19 cellular contexts compared by ENCODE assay signal in the genomic region with DNA sequence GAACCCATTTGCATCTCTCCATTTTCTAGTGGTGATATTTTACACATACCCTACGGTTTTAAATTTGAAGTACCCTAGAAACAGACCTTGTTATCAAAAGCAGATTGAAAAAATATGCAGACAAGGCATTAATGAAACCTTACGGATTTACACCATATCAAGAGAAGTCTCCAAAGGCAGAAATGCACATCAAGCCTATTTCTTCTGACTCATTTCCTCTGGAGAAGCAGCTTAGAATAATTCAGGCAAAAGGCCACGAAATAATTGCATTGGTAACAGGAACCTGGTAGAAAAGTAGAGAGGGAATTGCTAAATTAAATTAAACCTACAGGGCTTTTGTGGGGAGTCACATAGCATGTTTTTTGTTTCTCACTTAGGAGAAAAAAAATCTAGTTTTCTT. TPM values are rescaled to one million over a fixed set of nuclear protein-coding genes. Genes with fewer than 3 reads are reported as not detected.
DNase-seq lines count a peak whose midpoint lies in the region; ATAC-seq and TF ChIP-seq lines count a peak whose summit lies in the region.
"Had no signal": no experiment of that assay in that cellular context is flagged by ENCODE, and none has a peak within 500 bp of the region (broad histone marks: within the 10 kb centered on the region; RNA-seq: fewer than 3 reads in every experiment).

No MANE protein-coding gene starts in this region.

- peaks cover under 1 to 22% of the 10 kb centered on the region in 2 experiments; a peak in 3 of 4 replicates for H3K4me1 ChIP-seq in HCT116 (ENCODE audit: control insufficient read depth in 1 of 2, insufficient read depth in 2 of 2, low read length in 2 of 2)
- H3K4me1 ChIP-seq in SK-N-SH (ENCODE audit: control insufficient read depth in 1 of 2, insufficient read depth in 2 of 2, low read depth in 1 of 2, low read length in 1 of 2) = peaks cover 7 to 29% of the 10 kb centered on the region in 2 experiments
- H3K4me1 ChIP-seq: lower lobe of right lung, neural progenitor cell had no signal

- H3K27ac Mint-ChIP-seq in activated CD8-positive, alpha-beta T cell treated with anti-CD3 and anti-CD28 coated beads for 36 hours = no peak overlapping the region
- no peak overlapping the region; the same call in 1 of the 2 replicates for H3K27ac Mint-ChIP-seq in WTC11
- H3K27ac Mint-ChIP-seq: activated B cell treated with CpG ODN at 0.5 μM for 24 hours; activated T-cell treated with anti-CD3 and anti-CD28 coated beads, Interleukin-2, amount 50 U/mL, for 24 hours; neural progenitor cell had no signal

- H3K9me3 Mint-ChIP-seq in activated CD8-positive, alpha-beta T cell treated with anti-CD3 and anti-CD28 coated beads for 36 hours = no peaks in the 10 kb centered on the region
- H3K9me3 Mint-ChIP-seq in WTC11 = 0 out of 2 replicates have a peak, but pooled peaks cover 4% of the 10 kb centered on the region
- H3K9me3 Mint-ChIP-seq: activated T-cell treated with anti-CD3 and anti-CD28 coated beads, Interleukin-2, amount 50 U/mL, for 24 hours; neural progenitor cell had no signal

- peaks cover 25% of the 10 kb centered on the region for H3F3A ChIP-seq in SK-N-SH (replicated peaks; ENCODE audit: insufficient read depth)

- no peaks in the 10 kb centered on the region for H3K27me3 ChIP-seq in HCT116 (ENCODE audit: insufficient read depth, low read length)
- H3K27me3 ChIP-seq in SK-N-SH (ENCODE audit: insufficient read depth) = no peaks in the 10 kb centered on the region
- H3K27me3 ChIP-seq: hepatocyte, neural progenitor cell, tibial nerve had no signal

- no peaks in the 10 kb centered on the region for H3K79me2 ChIP-seq in HCT116 (ENCODE audit: insufficient read depth, low read length)
- no peaks in the 10 kb centered on the region for H3K79me2 ChIP-seq in SK-N-SH (ENCODE audit: insufficient read depth)
- H3K79me2 ChIP-seq: hepatocyte had no signal

- H3K27me3 Mint-ChIP-seq in activated CD8-positive, alpha-beta T cell treated with anti-CD3 and anti-CD28 coated beads for 36 hours = no peaks in the 10 kb centered on the region
- H3K27me3 Mint-ChIP-seq in WTC11 (ENCODE audit: low read depth) = no peaks in the 10 kb centered on the region
- H3K27me3 Mint-ChIP-seq: activated B cell treated with CpG ODN at 0.5 μM for 24 hours; activated T-cell treated with anti-CD3 and anti-CD28 coated beads, Interleukin-2, amount 50 U/mL, for 24 hours had no signal

- H3K9ac ChIP-seq in HCT116 (ENCODE audit: low read length) (no peak overlapping the region), SK-N-SH (peak overlapping the region; percentile 17; the same call in 1 of the 2 replicates)
- H3K9ac ChIP-seq: neural progenitor cell had no signal

- H3K27ac ChIP-seq in HCT116 (ENCODE audit: low read depth, low read length) (no peak overlapping the region), SK-N-SH (ENCODE audit: low read depth in 2 of 2, low read length in 1 of 2) (peak overlapping the region; percentile 68 to 79)
- H3K27ac ChIP-seq: hepatocyte, lower lobe of right lung, neural progenitor cell, tibial nerve had no signal

- WGBS in SK-N-SH (ENCODE audit: low lambda C conversion rate) = 19% methylated on average over 3 of the region's 3 CpGs

- TF ChIP-seq CTCF in HCT116 (IDR thresholded peaks at IDR 0.05 in 2 of 3, conservative IDR thresholded peaks at IDR 0.05 in 1 of 3; ENCODE audit: borderline replicate concordance in 1 of 3, insufficient read depth in 1 of 3, low read depth in 2 of 3, low read length in 2 of 3) (no peak), SK-N-SH (IDR thresholded peaks at IDR 0.05) (no peak), fibroblast of mammary gland (conservative IDR thresholded peaks at IDR 0.05; ENCODE audit: control insufficient read depth, insufficient read depth, low read depth, low read length) (no peak), WTC11 (IDR thresholded peaks at IDR 0.05) (no peak)
- TF ChIP-seq CTCF in activated CD8-positive, alpha-beta T cell treated with anti-CD3 and anti-CD28 coated beads for 36 hours (IDR thresholded peaks at IDR 0.05) = no peak

- POLR2A ChIA-PET in HCT116 (lab: Charles Lee) = no interaction called here
- POLR2A ChIA-PET in SK-N-SH (lab: Yijun Ruan, JAX) = no interaction called here
- POLR2A ChIA-PET in activated CD8-positive, alpha-beta T cell treated with anti-CD3 and anti-CD28 coated beads for 36 hours (lab: Charles Lee) = no interaction called here
- POLR2A ChIA-PET in WTC11 (lab: Charles Lee) = no interaction called here

- BruUV-seq in HCT116 (replicated peaks; lab: Mats Ljungman, UMichigan) = no TSS peak

- ATAC-seq in HCT116 (no peak), WTC11 (no peak)
- ATAC-seq in activated CD8-positive, alpha-beta T cell treated with anti-CD3 and anti-CD28 coated beads for 36 hours = no peak

- H4K20me1 ChIP-seq in HCT116 (ENCODE audit: insufficient read depth) (no peaks in the 10 kb centered on the region), SK-N-SH (ENCODE audit: insufficient read depth) (no peaks in the 10 kb centered on the region)

- DNase-seq in A172 (ENCODE audit: low spot score) = peak; percentile 72
- no peak for DNase-seq in HCT116 (ENCODE audit: low read depth, low spot score)
- no peak for DNase-seq in SK-N-SH
- peak; percentile 83 for DNase-seq in fibroblast of mammary gland (ENCODE audit: low read depth)
- DNase-seq in activated CD8-positive, alpha-beta T cell treated with anti-CD3 and anti-CD28 coated beads for 36 hours = no peak
- DNase-seq in NCI-H1417 (lab: John Stamatoyannopoulos, UW) = no peak
- DNase-seq in WTC11 (ENCODE audit: low spot score) = no peak
- no peak for DNase-seq in activated CD4-positive, CD25-positive, alpha-beta regulatory T cell treated with anti-CD3 and anti-CD28 coated beads, Interleukin-2, amount 50 U/mL, for 72 hours
- DNase-seq: activated B cell treated with CpG ODN at 0.5 μM for 24 hours; activated T-cell treated with anti-CD3 and anti-CD28 coated beads, Interleukin-2, amount 50 U/mL, for 24 hours; DMS79; effector memory CD4-positive, alpha-beta T cell; GOT3; lower lobe of right lung; NCI-H1436 treated with DMSO at 0.1 percent for 48 hours; NCI-H526 had no signal

- RAD21 ChIA-PET in HCT116 (lab: Charles Lee; ENCODE audit: low non-redundant PET in 1 of 2, low total read pairs in 2 of 2, uncharacterized antibody in 2 of 2, unreplicated experiment in 2 of 2) = no interaction called here

- H2AFZ ChIP-seq in HCT116 (ENCODE audit: low read depth, low read length, poor library complexity, severe bottlenecking) (no peak overlapping the region), SK-N-SH (ENCODE audit: low read depth) (peak overlapping the region; percentile 59; the same call in 1 of the 2 replicates)
- H2AFZ ChIP-seq: hepatocyte, neural progenitor cell had no signal

- no peak for TF ChIP-seq POLR2A in HCT116 (IDR thresholded peaks at IDR 0.05; ENCODE audit: borderline replicate concordance, extremely low read depth, insufficient read depth, insufficient read length)

- H3K9me3 ChIP-seq in HCT116 (ENCODE audit: control insufficient read depth in 1 of 2, insufficient read depth in 1 of 2, low read depth in 1 of 2, low read length in 2 of 2) = no peaks in the 10 kb centered on the region
- no peaks in the 10 kb centered on the region for H3K9me3 ChIP-seq in SK-N-SH
- H3K9me3 ChIP-seq: lower lobe of right lung, tibial nerve had no signal

- H3K36me3 ChIP-seq in HCT116 (ENCODE audit: control insufficient read depth in 1 of 2, insufficient read depth in 2 of 2, low read length in 2 of 2) = no peaks in the 10 kb centered on the region
- no peaks in the 10 kb centered on the region for H3K36me3 ChIP-seq in SK-N-SH (replicated peaks in 1 of 2; ENCODE audit: control insufficient read depth in 1 of 2, insufficient read depth in 2 of 2, low read length in 1 of 2)
- H3K36me3 ChIP-seq: lower lobe of right lung, neural progenitor cell had no signal

- intact Hi-C loops in HCT116 (cut with micrococcal nuclease) = no loop called here
- intact Hi-C loops in activated CD8-positive, alpha-beta T cell treated with anti-CD3 and anti-CD28 coated beads for 36 hours (cut with micrococcal nuclease) = no loop called here

- TF ChIP-seq RAD21 in HCT116 (IDR thresholded peaks at IDR 0.05; ENCODE audit: low read depth) (no peak), SK-N-SH (IDR thresholded peaks at IDR 0.05; ENCODE audit: low read length) (no peak)

- H3K4me1 Mint-ChIP-seq in activated CD8-positive, alpha-beta T cell treated with anti-CD3 and anti-CD28 coated beads for 36 hours (ENCODE audit: low read depth) = peaks cover 5% of the 10 kb centered on the region
- no peaks in the 10 kb centered on the region for H3K4me1 Mint-ChIP-seq in WTC11
- H3K4me1 Mint-ChIP-seq: activated B cell treated with CpG ODN at 0.5 μM for 24 hours had no signal

- H3K9me2 ChIP-seq in HCT116 (ENCODE audit: insufficient read depth) = no peaks in the 10 kb centered on the region
- no peaks in the 10 kb centered on the region for H3K9me2 ChIP-seq in SK-N-SH

- H3K4me2 ChIP-seq in HCT116 (ENCODE audit: low read length) = peak overlapping the region; percentile 57
- H3K4me2 ChIP-seq in SK-N-SH = peak overlapping the region; percentile 65
- H3K4me2 ChIP-seq: hepatocyte, neural progenitor cell had no signal

- H3K4me3 Mint-ChIP-seq in activated CD8-positive, alpha-beta T cell treated with anti-CD3 and anti-CD28 coated beads for 36 hours = no peak overlapping the region
- H3K4me3 Mint-ChIP-seq in WTC11 = no peak overlapping the region
- H3K4me3 Mint-ChIP-seq: activated B cell treated with CpG ODN at 0.5 μM for 24 hours; activated T-cell treated with anti-CD3 and anti-CD28 coated beads, Interleukin-2, amount 50 U/mL, for 24 hours; neural progenitor cell had no signal

- TF ChIP-seq EP300 in SK-N-SH (IDR thresholded peaks at IDR 0.05; ENCODE audit: borderline replicate concordance in 1 of 2, low read depth in 1 of 2, low read length in 1 of 2) = peak in 1 of 2 experiments; percentile 23; a peak in 1 of 4 replicates

- CTCF ChIA-PET in HCT116 (lab: Charles Lee) (no interaction called here), SK-N-SH (lab: Yijun Ruan, JAX) (interaction anchor here (1.0 kb wide), 1 partner anchor 344 kb away, joined by 4 read pairs; a partner anchor contains a TSS), WTC11 (lab: Charles Lee) (no interaction called here)
- CTCF ChIA-PET in activated CD8-positive, alpha-beta T cell treated with anti-CD3 and anti-CD28 coated beads for 36 hours (lab: Charles Lee) = no interaction called here

- no peak overlapping the region for H3K4me3 ChIP-seq in HCT116 (replicated peaks in 1 of 2; ENCODE audit: low read depth in 1 of 2, low read length in 2 of 2)
- H3K4me3 ChIP-seq in SK-N-SH (ENCODE audit: low read depth in 2 of 2, low read length in 1 of 2) = no peak overlapping the region
- no peak overlapping the region for H3K4me3 ChIP-seq in fibroblast of mammary gland (ENCODE audit: control insufficient read depth, low read depth, low read length)
- H3K4me3 ChIP-seq: hepatocyte, lower lobe of right lung, neural progenitor cell, tibial nerve had no signal

- peaks cover 16% of the 10 kb centered on the region for H3K36me3 Mint-ChIP-seq in activated CD8-positive, alpha-beta T cell treated with anti-CD3 and anti-CD28 coated beads for 36 hours (ENCODE audit: low read depth)
- H3K36me3 Mint-ChIP-seq in WTC11 = no peaks in the 10 kb centered on the region
- H3K36me3 Mint-ChIP-seq: neural progenitor cell had no signal

RNA-seq across cellular contexts. Expression of a gene that starts 34.7 kb away (rescaled TPM):
- total RNA-seq in A172 (2014; rRNA removed; shearing (Covaris generic)) = 5.9 and 7.8 TPM in 2 replicates
- total RNA-seq in HCT116 (2021; ENCODE audit: unreplicated experiment) (18.1 TPM), WTC11 (2021) (9.9 to 11.6 TPM (median 10.7 TPM) in 3 replicates)
- 5.6 and 6.8 TPM in 2 replicates for polyA plus RNA-seq in HCT116 (2012)
- 3.7 and 4.1 TPM in 2 replicates for polyA plus RNA-seq in SK-N-SH (2012; rRNA removed)
- 3.8 TPM in 2 replicates for polyA plus RNA-seq in SK-N-SH (2012; cell fraction: cytosol; rRNA removed)
- 8.5 and 9.4 TPM in 2 replicates for polyA plus RNA-seq in SK-N-SH (2012; cell fraction: nucleus; rRNA removed)
- total RNA-seq in activated CD8-positive, alpha-beta T cell treated with anti-CD3 and anti-CD28 coated beads for 36 hours = 10 to 100 TPM; 16.6 to 19.7 TPM

Comparison
In these comparisons a context has a peak if more than half of its experiments do, and no peak if none do; other contexts are left out.
1. DNase-seq: peak in A172 (single experiment) and fibroblast of mammary gland (single experiment); none in HCT116 (single experiment), SK-N-SH (single experiment), activated CD8-positive, alpha-beta T cell treated with anti-CD3 and anti-CD28 coated beads for 36 hours (single experiment), NCI-H1417 (0 of 3), WTC11 (single experiment) and activated CD4-positive, CD25-positive, alpha-beta regulatory T cell treated with anti-CD3 and anti-CD28 coated beads, Interleukin-2, amount 50 U/mL, for 72 hours (single experiment).